Comparison of ENCODE assay signal across 12 cellular contexts in the genomic region with DNA sequence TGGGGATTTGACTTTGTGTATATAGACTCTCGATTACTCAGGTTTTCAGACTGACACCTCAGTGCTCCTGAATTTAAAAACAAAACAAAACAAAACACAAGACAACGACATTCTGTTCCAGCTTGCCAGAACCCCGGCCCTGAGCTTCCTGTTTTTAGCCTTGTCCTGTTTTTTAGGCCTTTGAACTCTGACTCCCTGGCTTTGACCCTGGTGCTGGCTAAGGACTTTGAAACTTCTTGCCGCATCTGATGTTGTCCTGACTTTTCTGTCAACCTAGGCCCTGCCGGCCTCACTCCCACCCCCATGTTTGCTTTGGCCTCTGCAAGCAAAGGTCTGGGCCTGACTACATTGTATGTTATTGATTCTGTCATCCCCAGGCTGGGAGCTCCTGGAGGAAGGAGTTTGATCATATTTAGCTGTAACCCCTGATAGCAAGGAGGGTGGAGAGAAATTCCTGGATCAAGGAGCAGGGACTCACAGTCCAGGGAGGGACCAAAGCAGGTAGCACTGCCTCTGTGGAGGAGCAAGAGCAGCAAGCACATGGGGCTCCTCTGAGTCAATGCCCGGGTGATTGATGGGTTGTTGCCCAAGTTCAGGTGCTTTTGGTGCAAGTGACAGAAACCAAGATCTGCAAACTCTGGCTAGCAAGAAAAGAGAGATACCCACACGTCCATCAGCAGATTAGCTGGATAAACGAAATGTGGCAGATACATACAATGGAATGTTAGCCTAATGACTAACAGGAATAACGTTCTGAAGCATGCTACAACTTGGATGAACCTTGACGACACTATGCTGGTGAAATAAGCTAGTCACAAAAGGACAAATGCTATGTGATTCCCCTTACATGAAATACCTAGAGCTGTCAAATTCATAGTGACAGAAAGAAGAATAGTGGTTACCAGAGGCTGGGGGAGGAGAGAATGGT. TPM values are rescaled to one million over a fixed set of nuclear protein-coding genes. Genes with fewer than 3 reads are reported as not detected.
DNase-seq lines count a peak whose midpoint lies in the region; ATAC-seq and TF ChIP-seq lines count a peak whose summit lies in the region.
"Had no signal": no experiment of that assay in that cellular context is flagged by ENCODE, and none has a peak within 500 bp of the region (broad histone marks: within the 10 kb centered on the region; RNA-seq: fewer than 3 reads in every experiment).

No MANE protein-coding gene starts in this region.

- H4K8ac ChIP-seq in IMR-90 (ENCODE audit: low read depth in 2 of 2, low read length in 2 of 2): no peak overlapping the region

- H2AFZ ChIP-seq in IMR-90 (replicated peaks; ENCODE audit: low read length, poor library complexity): peak overlapping the region; percentile 47

- WGBS in IMR-90 (ENCODE audit: extremely low coverage in 2 of 2, insufficient read length in 1 of 2), 2 experiments: 0% methylated on average over 1 of the region's 10 CpGs; no CpG with 5 or more reads in 1 of the 2 experiments
- WGBS in right lobe of liver (ENCODE audit: insufficient coverage, low coverage, low lambda C conversion rate, missing lambda C conversion rate): 15% methylated on average over 10 of the region's 10 CpGs

- no peak overlapping the region for H3K18ac ChIP-seq in IMR-90 (ENCODE audit: low read depth, low read length)

- no peaks in the 10 kb centered on the region for H3K9me3 Mint-ChIP-seq in stimulated activated memory B cell treated with anti-CD40 and anti-IgM and Interleukin-4, amounts not matched to agents 10 μg/mL and 1 μg/mL and 100 μg/mL, for 72 hours

- H3K4me1 ChIP-seq in IMR-90 (ENCODE audit: control insufficient read depth, insufficient read depth, low read length) (peaks cover 6% of the 10 kb centered on the region), right lobe of liver (peaks cover 0 to 87% (median 43%) of the 10 kb centered on the region in 4 donors)

- DNase-seq in AG04449 (ENCODE audit: low read depth, low spot score) (peak; percentile 4), IMR-90 (peak; percentile 32), dermis blood vessel endothelial cell (peak; percentile 50), right lobe of liver (peak; percentile 81 to 94 (median 92))
- no peak for DNase-seq in stimulated activated CD4-positive, alpha-beta T cell treated with anti-CD3 and anti-CD28 coated beads, Interleukin-12 subunit alpha, Interleukin-12 subunit beta, amount 100 ng/mL, for 4 hours
- DNase-seq: activated CD4-positive, CD25-positive, alpha-beta regulatory T cell; SHP77 treated with DMSO at 0.1 percent for 48 hours; stimulated activated CD4-positive, alpha-beta T cell treated with anti-CD3 and anti-CD28 coated beads, Interleukin-1b, Interleukin-23, amount 100 ng/mL, for 48 hours had no signal

- H3K27me3 ChIP-seq in IMR-90 (ENCODE audit: control insufficient read depth, insufficient read depth, low read length): peaks cover 3% of the 10 kb centered on the region; the same call in 1 of the 2 replicates
- no peaks in the 10 kb centered on the region for H3K27me3 ChIP-seq in right lobe of liver

- TF ChIP-seq POLR2A in IMR-90 (IDR thresholded peaks at IDR 0.05; ENCODE audit: low read depth, low read length): no peak
- no peak for TF ChIP-seq POLR2A in right lobe of liver (IDR thresholded peaks at IDR 0.05)

- BruUV-seq in IMR-90 (replicated peaks; lab: Mats Ljungman, UMichigan): no TSS peak

- H3K4me3 ChIP-seq in AG04449 (ENCODE audit: low read depth, low read length) (no peak overlapping the region), IMR-90 (ENCODE audit: insufficient read depth, low read depth, low read length) (no peak overlapping the region), right lobe of liver (no peak overlapping the region)

- H3K4me3 Mint-ChIP-seq in stimulated activated memory B cell treated with anti-CD40 and anti-IgM and Interleukin-4, amounts not matched to agents 10 μg/mL and 1 μg/mL and 100 μg/mL, for 72 hours: no peak overlapping the region

- no peak overlapping the region for H4K91ac ChIP-seq in IMR-90 (ENCODE audit: insufficient read depth, low read depth, low read length)

- H2BK5ac ChIP-seq in IMR-90 (ENCODE audit: low read depth, low read length, poor library complexity, severe bottlenecking): no peak overlapping the region

- CTCF ChIA-PET in AG04449 (lab: Yijun Ruan, JAX): interaction anchor here (0.7 to 7.3 kb wide), 4 partner anchors 98 to 209 kb away, joined by 3 to 82 read pairs (median 4); no protein-coding TSS in a partner anchor
- CTCF ChIA-PET in IMR-90 (lab: Yijun Ruan, JAX): interaction anchor here (1.3 kb wide), 1 partner anchor 510 kb away, joined by 3 read pairs; no protein-coding TSS in a partner anchor

- H2BK20ac ChIP-seq in IMR-90 (ENCODE audit: low read depth, low read length): no peak overlapping the region

- intact Hi-C loops in IMR-90 (cut with micrococcal nuclease) (no loop called here), right lobe of liver (cut with DNase I) (no loop called here)

- no peaks in the 10 kb centered on the region for H3K9me3 ChIP-seq in IMR-90 (ENCODE audit: control insufficient read depth, insufficient read depth, low read length)
- H3K9me3 ChIP-seq in right lobe of liver: no peaks in the 10 kb centered on the region

- in situ Hi-C loops in IMR-90 (cut with MboI; ENCODE audit: low sequenced_read_pairs): loop anchor here (5.0 kb wide), 1 partner anchor 174 kb away; no protein-coding TSS in a partner anchor

- H2AK5ac ChIP-seq in IMR-90 (ENCODE audit: low read depth, low read length): no peak overlapping the region

- no peak for TF ChIP-seq RAD21 in IMR-90 (IDR thresholded peaks at IDR 0.05; ENCODE audit: low read length)

- no peak overlapping the region for H3K4ac ChIP-seq in IMR-90 (ENCODE audit: low read depth, low read length)

- H3K56ac ChIP-seq in IMR-90 (ENCODE audit: extremely low read depth, insufficient read depth, low read length): no peak overlapping the region

- no peak overlapping the region for H2BK15ac ChIP-seq in IMR-90 (ENCODE audit: low read depth, low read length)

- no peak for TF ChIP-seq CTCF in AG04449 (IDR thresholded peaks at IDR 0.05; ENCODE audit: insufficient read depth, low read length, missing control alignments)
- no peak for TF ChIP-seq CTCF in IMR-90 (conservative IDR thresholded peaks at IDR 0.05; ENCODE audit: low read depth, low read length)
- TF ChIP-seq CTCF in right lobe of liver (IDR thresholded peaks at IDR 0.05): no peak

- no peaks in the 10 kb centered on the region; the same call in 1 of the 2 replicates for H3K9me1 ChIP-seq in IMR-90 (ENCODE audit: insufficient read depth, low read length)

- dilution Hi-C loops in IMR-90 (cut with HindIII; ENCODE audit: low sequenced_read_pairs, unreplicated experiment): no loop called here

- H3K27ac Mint-ChIP-seq in stimulated activated memory B cell treated with anti-CD40 and anti-IgM and Interleukin-4, amounts not matched to agents 10 μg/mL and 1 μg/mL and 100 μg/mL, for 72 hours: no peak overlapping the region

- H3K36me3 ChIP-seq in IMR-90 (ENCODE audit: control insufficient read depth, insufficient read depth, low read length): no peaks in the 10 kb centered on the region
- H3K36me3 ChIP-seq in right lobe of liver: peaks cover 0 to 3% (median 0%) of the 10 kb centered on the region in 4 donors

- no peaks in the 10 kb centered on the region for H3K79me1 ChIP-seq in IMR-90 (ENCODE audit: low read depth in 1 of 2, low read length in 2 of 2)

- H3K9ac ChIP-seq in IMR-90 (ENCODE audit: low read depth, low read length): no peak overlapping the region

- no peak overlapping the region for H3K27ac ChIP-seq in IMR-90 (ENCODE audit: insufficient read depth, low read length)
- peak overlapping the region; percentile 54 to 74 (median 68) for H3K27ac ChIP-seq in right lobe of liver

- H3K27me3 Mint-ChIP-seq in stimulated activated memory B cell treated with anti-CD40 and anti-IgM and Interleukin-4, amounts not matched to agents 10 μg/mL and 1 μg/mL and 100 μg/mL, for 72 hours: peaks cover 17% of the 10 kb centered on the region

- no peak overlapping the region for H4K5ac ChIP-seq in IMR-90 (ENCODE audit: low read depth, low read length)

- no peak overlapping the region for H2AK9ac ChIP-seq in IMR-90 (replicated peaks; ENCODE audit: low read depth, low read length, poor library complexity)

- POLR2A ChIA-PET in AG04449 (lab: Yijun Ruan, JAX) (interaction anchor here (0.6 kb wide), 1 partner anchor 36 kb away, joined by 3 read pairs; no protein-coding TSS in a partner anchor), IMR-90 (lab: Charles Lee; ENCODE audit: unreplicated experiment) (no interaction called here)

- H3K14ac ChIP-seq in IMR-90 (replicated peaks; ENCODE audit: low read depth, low read length): no peak overlapping the region

- H3K23ac ChIP-seq in IMR-90 (ENCODE audit: low read depth, low read length): no peak overlapping the region

- ATAC-seq in IMR-90 (ENCODE audit: low read depth) (peak; percentile 56), right lobe of liver (peak; percentile 70 to 80 (median 74)), GM21526 (IDR thresholded peaks at IDR 0.05; ENCODE audit: low FRiP score, unreplicated experiment) (no peak), GM21825 (IDR thresholded peaks at IDR 0.05; ENCODE audit: unreplicated experiment) (no peak)
- no peak for ATAC-seq in stimulated activated memory B cell treated with anti-CD40 and anti-IgM and Interleukin-4, amounts not matched to agents 10 μg/mL and 1 μg/mL and 100 μg/mL, for 72 hours

- H4K20me1 ChIP-seq in IMR-90 (ENCODE audit: insufficient read depth, low read length): no peaks in the 10 kb centered on the region

- no peak overlapping the region for H3K4me2 ChIP-seq in IMR-90 (ENCODE audit: low read depth, low read length)

- H3K36me3 Mint-ChIP-seq in stimulated activated memory B cell treated with anti-CD40 and anti-IgM and Interleukin-4, amounts not matched to agents 10 μg/mL and 1 μg/mL and 100 μg/mL, for 72 hours: no peaks in the 10 kb centered on the region

- peaks cover 22% of the 10 kb centered on the region for H3K4me1 Mint-ChIP-seq in stimulated activated memory B cell treated with anti-CD40 and anti-IgM and Interleukin-4, amounts not matched to agents 10 μg/mL and 1 μg/mL and 100 μg/mL, for 72 hours

- no peak overlapping the region for H2BK120ac ChIP-seq in IMR-90 (ENCODE audit: low read depth, low read length)

RNA-seq across cellular contexts. Expression of a gene that starts 7.7 kb away (rescaled TPM):
- total RNA-seq in IMR-90 (2012; rRNA removed) (not detected in 2 replicates), dermis blood vessel endothelial cell (0.37 and 0.68 TPM in 2 replicates), right lobe of liver (10 to 100 TPM; 26.5 to 52.6 (median 36.5) TPM)
- not detected in 2 replicates for polyA plus RNA-seq in IMR-90 (2012; rRNA removed)
- not detected in 2 replicates for polyA plus RNA-seq in IMR-90 (2012; cell fraction: cytosol; rRNA removed)
- polyA plus RNA-seq in IMR-90 (2012; cell fraction: nucleus; rRNA removed; ENCODE audit: low replicate concordance): not detected in 2 replicates
- polyA plus RNA-seq: neural cell had no signal

RNA-seq across cellular contexts. Expression of a gene that starts 12.9 kb away (rescaled TPM):
- not detected in 2 replicates for total RNA-seq in IMR-90 (2012; rRNA removed)
- polyA plus RNA-seq in IMR-90 (2012; rRNA removed): not detected in 2 replicates
- polyA plus RNA-seq in IMR-90 (2012; cell fraction: cytosol; rRNA removed): not detected in 2 replicates
- not detected in 2 replicates for polyA plus RNA-seq in IMR-90 (2012; cell fraction: nucleus; rRNA removed; ENCODE audit: low replicate concordance)
- total RNA-seq in dermis blood vessel endothelial cell: 14.2 and 24.2 TPM in 2 replicates
- 100 to 1,000 TPM in 1 of 6 experiments, 10 to 100 TPM in 4, 1 to 10 TPM in 1; 8.9 to 130 (median 30.7) TPM for total RNA-seq in right lobe of liver
- polyA plus RNA-seq: neural cell had no signal

RNA-seq across cellular contexts. Expression of a gene that starts 27.8 kb away (rescaled TPM):
- total RNA-seq in IMR-90 (2012; rRNA removed): not detected in 2 replicates
- polyA plus RNA-seq in IMR-90 (2012; rRNA removed): not detected in 2 replicates
- not detected in 2 replicates for polyA plus RNA-seq in IMR-90 (2012; cell fraction: cytosol; rRNA removed)
- not detected in 2 replicates for polyA plus RNA-seq in IMR-90 (2012; cell fraction: nucleus; rRNA removed; ENCODE audit: low replicate concordance)
- not detected in 2 replicates for total RNA-seq in dermis blood vessel endothelial cell
- 10 to 100 TPM; 11.0 to 19.2 (median 16.2) TPM for total RNA-seq in right lobe of liver
- polyA plus RNA-seq: neural cell had no signal

RNA-seq across cellular contexts. Expression of a gene that starts 30.1 kb away (rescaled TPM):
- not detected in 2 replicates for total RNA-seq in IMR-90 (2012; rRNA removed)
- polyA plus RNA-seq in IMR-90 (2012; rRNA removed): not detected in 2 replicates
- not detected in 2 replicates for polyA plus RNA-seq in IMR-90 (2012; cell fraction: cytosol; rRNA removed)
- not detected in 2 replicates for polyA plus RNA-seq in IMR-90 (2012; cell fraction: nucleus; rRNA removed; ENCODE audit: low replicate concordance)
- total RNA-seq in dermis blood vessel endothelial cell: not detected in 2 replicates
- not detected for total RNA-seq in right lobe of liver
- polyA plus RNA-seq: neural cell had no signal

RNA-seq across cellular contexts. Expression of a gene that starts 43.0 kb away (rescaled TPM):
- total RNA-seq in IMR-90 (2012; rRNA removed) (0.18 TPM in 1 of 2 replicates, not detected in the other), dermis blood vessel endothelial cell (0.47 and 1.0 TPM in 2 replicates), right lobe of liver (not detected)
- not detected in 2 replicates for polyA plus RNA-seq in IMR-90 (2012; rRNA removed)
- 0.11 TPM in 1 of 2 replicates, not detected in the other for polyA plus RNA-seq in IMR-90 (2012; cell fraction: cytosol; rRNA removed)
- 0.10 TPM in 1 of 2 replicates, not detected in the other for polyA plus RNA-seq in IMR-90 (2012; cell fraction: nucleus; rRNA removed; ENCODE audit: low replicate concordance)
- polyA plus RNA-seq: neural cell had no signal

Comparison
In these comparisons a context has a peak if more than half of its experiments do, and no peak if none do; other contexts are left out.
1. ATAC-seq: peak in IMR-90 (single experiment) and right lobe of liver (4 of 4); none in GM21526 (single experiment), GM21825 (single experiment) and stimulated activated memory B cell treated with anti-CD40 and anti-IgM and Interleukin-4, amounts not matched to agents 10 μg/mL and 1 μg/mL and 100 μg/mL, for 72 hours (single experiment).
2. RNA of a gene that starts 7.7 kb away (total RNA-seq): 26.5 to 52.6 TPM in right lobe of liver; 0.37 to 0.68 TPM in dermis blood vessel endothelial cell and not detected in IMR-90; every median in the first group is over 10 times any median in the second.
3. RNA of a gene that starts 27.8 kb away (total RNA-seq): 11.0 to 19.2 TPM in right lobe of liver; not detected in IMR-90 and not detected in dermis blood vessel endothelial cell; every median in the first group is over 10 times any median in the second.